In the genomic region with DNA sequence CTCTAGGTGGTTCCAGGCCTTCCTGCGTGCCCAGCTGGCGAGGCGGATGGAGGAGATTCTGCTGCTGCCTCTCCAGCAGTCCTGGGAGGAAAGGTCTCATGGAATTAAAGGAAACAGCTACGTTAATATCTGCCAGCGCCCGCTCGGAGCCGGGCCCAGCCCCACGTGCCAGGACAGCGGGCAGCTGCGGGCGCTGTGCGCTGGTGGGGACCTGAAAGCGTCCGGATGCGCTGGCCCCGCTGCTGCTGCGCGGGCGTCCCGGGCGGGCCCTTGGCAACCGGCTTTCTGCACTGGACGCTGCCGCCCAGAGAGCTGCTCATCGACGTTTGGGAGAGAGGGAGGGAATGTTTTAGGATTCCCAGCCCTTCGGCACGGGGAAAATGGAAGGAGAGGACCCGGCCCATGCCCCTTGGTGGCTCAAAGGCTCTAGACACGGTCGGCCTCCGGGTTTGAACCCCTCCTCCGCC, we compare ENCODE assay signal across 18 cellular contexts. TPM values are rescaled to one million over a fixed set of nuclear protein-coding genes. Genes with fewer than 3 reads are reported as not detected.
DNase-seq lines count a peak whose midpoint lies in the region; ATAC-seq and TF ChIP-seq lines count a peak whose summit lies in the region.
"Had no signal": no experiment of that assay in that cellular context is flagged by ENCODE, and none has a peak within 500 bp of the region (broad histone marks: within the 10 kb centered on the region; RNA-seq: fewer than 3 reads in every experiment).

No MANE protein-coding gene starts in this region.

- no peak for TF ChIP-seq CTCF in glutamatergic neuron (IDR thresholded peaks at IDR 0.05; ENCODE audit: partially characterized antibody, unreplicated experiment)
- TF ChIP-seq CTCF in lower lobe of right lung (IDR thresholded peaks at IDR 0.05) = no peak

- ATAC-seq in lower lobe of right lung (no peak), sciatic nerve (no peak)
- ATAC-seq in activated CD4-positive, alpha-beta T cell treated with anti-CD3 and anti-CD28 coated beads for 36 hours = no peak
- ATAC-seq in natural killer cell treated with Interleukin-12 subunit alpha and Interleukin-12 subunit beta and Interleukin-15 and Interleukin-18, amount 100 ng/mL, for 72 hours = no peak
- ATAC-seq: CD8-positive, alpha-beta T cell; HCT116 had no signal

- no peak overlapping the region for H3K4me3 ChIP-seq in lower lobe of right lung
- H3K4me3 ChIP-seq: BLaER1, GM23248 had no signal

- peaks cover 5% of the 10 kb centered on the region for H3K9me3 Mint-ChIP-seq in glutamatergic neuron (ENCODE audit: unreplicated experiment)
- no peaks in the 10 kb centered on the region for H3K9me3 Mint-ChIP-seq in activated CD4-positive, alpha-beta T cell treated with anti-CD3 and anti-CD28 coated beads for 36 hours (ENCODE audit: low read depth)
- no peaks in the 10 kb centered on the region for H3K9me3 Mint-ChIP-seq in natural killer cell treated with Interleukin-12 subunit alpha and Interleukin-12 subunit beta and Interleukin-15 and Interleukin-18, amount 100 ng/mL, for 72 hours
- H3K9me3 Mint-ChIP-seq: CD4-positive, CD25-positive, alpha-beta regulatory T cell; CD8-positive, alpha-beta T cell; H9 had no signal

- H3K36me3 ChIP-seq in lower lobe of right lung = no peaks in the 10 kb centered on the region
- H3K36me3 ChIP-seq: BLaER1 had no signal

- H3K27me3 Mint-ChIP-seq in glutamatergic neuron (ENCODE audit: unreplicated experiment) = peaks cover 11% of the 10 kb centered on the region
- H3K27me3 Mint-ChIP-seq in activated CD4-positive, alpha-beta T cell treated with anti-CD3 and anti-CD28 coated beads for 36 hours = no peaks in the 10 kb centered on the region
- no peaks in the 10 kb centered on the region for H3K27me3 Mint-ChIP-seq in natural killer cell treated with Interleukin-12 subunit alpha and Interleukin-12 subunit beta and Interleukin-15 and Interleukin-18, amount 100 ng/mL, for 72 hours
- H3K27me3 Mint-ChIP-seq: B cell; CD4-positive, CD25-positive, alpha-beta regulatory T cell had no signal

- no peaks in the 10 kb centered on the region for H3K4me1 ChIP-seq in lower lobe of right lung
- H3K4me1 ChIP-seq: Caco-2 had no signal

- DNase-seq in glutamatergic neuron = no peak
- peak; percentile 35 for DNase-seq in lower lobe of right lung
- peak; percentile 53 for DNase-seq in sciatic nerve (ENCODE audit: low spot score)
- DNase-seq in activated CD4-positive, alpha-beta T cell treated with anti-CD3 and anti-CD28 coated beads for 36 hours = no peak
- DNase-seq in 8988T = no peak
- no peak for DNase-seq in natural killer cell treated with Interleukin-12 subunit alpha and Interleukin-12 subunit beta and Interleukin-15 and Interleukin-18, amount 100 ng/mL, for 72 hours (ENCODE audit: low spot score)
- DNase-seq in SW480 (ENCODE audit: low spot score) = no peak
- DNase-seq: CD4-positive, CD25-positive, alpha-beta regulatory T cell; CD8-positive, alpha-beta T cell; DMS153; DND-41; GM23248; H9 had no signal

- no peak overlapping the region for H3K4me3 Mint-ChIP-seq in glutamatergic neuron (ENCODE audit: unreplicated experiment)
- no peak overlapping the region for H3K4me3 Mint-ChIP-seq in activated CD4-positive, alpha-beta T cell treated with anti-CD3 and anti-CD28 coated beads for 36 hours
- H3K4me3 Mint-ChIP-seq in natural killer cell treated with Interleukin-12 subunit alpha and Interleukin-12 subunit beta and Interleukin-15 and Interleukin-18, amount 100 ng/mL, for 72 hours = no peak overlapping the region
- H3K4me3 Mint-ChIP-seq: B cell; CD8-positive, alpha-beta T cell; H9 had no signal

- no peak overlapping the region for H3K27ac ChIP-seq in lower lobe of right lung
- H3K27ac ChIP-seq: BLaER1, C4-2B, GM23248 had no signal

- H3K4me1 Mint-ChIP-seq in glutamatergic neuron (ENCODE audit: low read depth, unreplicated experiment) = peaks cover 14% of the 10 kb centered on the region
- H3K4me1 Mint-ChIP-seq in activated CD4-positive, alpha-beta T cell treated with anti-CD3 and anti-CD28 coated beads for 36 hours = peaks cover 2% of the 10 kb centered on the region
- H3K4me1 Mint-ChIP-seq in natural killer cell treated with Interleukin-12 subunit alpha and Interleukin-12 subunit beta and Interleukin-15 and Interleukin-18, amount 100 ng/mL, for 72 hours (ENCODE audit: low read depth in 2 of 2) = peaks cover 11 to 12% of the 10 kb centered on the region in 2 donors

- POLR2A ChIA-PET in activated CD4-positive, alpha-beta T cell treated with anti-CD3 and anti-CD28 coated beads for 36 hours (lab: Charles Lee) = no interaction called here

- intact Hi-C loops in lower lobe of right lung (cut with DNase I) (no loop called here), sciatic nerve (cut with DNase I) (no loop called here)
- intact Hi-C loops in activated CD4-positive, alpha-beta T cell treated with anti-CD3 and anti-CD28 coated beads for 36 hours (cut with DNase I, micrococcal nuclease) = no loop called here

- peak overlapping the region; percentile 84 for H3K27ac Mint-ChIP-seq in glutamatergic neuron (ENCODE audit: unreplicated experiment)
- no peak overlapping the region for H3K27ac Mint-ChIP-seq in activated CD4-positive, alpha-beta T cell treated with anti-CD3 and anti-CD28 coated beads for 36 hours
- H3K27ac Mint-ChIP-seq in natural killer cell treated with Interleukin-12 subunit alpha and Interleukin-12 subunit beta and Interleukin-15 and Interleukin-18, amount 100 ng/mL, for 72 hours = no peak overlapping the region
- H3K27ac Mint-ChIP-seq: B cell; CD8-positive, alpha-beta T cell; H9 had no signal

- CTCF ChIA-PET in activated CD4-positive, alpha-beta T cell treated with anti-CD3 and anti-CD28 coated beads for 36 hours (lab: Charles Lee) = interaction anchor here (0.6 to 1.3 kb wide), 4 partner anchors 9 to 248 kb away, joined by 3 read pairs; no protein-coding TSS in a partner anchor

- no peaks in the 10 kb centered on the region for H3K9me3 ChIP-seq in lower lobe of right lung
- H3K9me3 ChIP-seq: BLaER1, Caco-2 had no signal

- no peaks in the 10 kb centered on the region for H3K27me3 ChIP-seq in lower lobe of right lung (ENCODE audit: low read depth)
- H3K27me3 ChIP-seq: BLaER1 had no signal

- H3K36me3 Mint-ChIP-seq in glutamatergic neuron (ENCODE audit: unreplicated experiment) = no peaks in the 10 kb centered on the region
- H3K36me3 Mint-ChIP-seq in activated CD4-positive, alpha-beta T cell treated with anti-CD3 and anti-CD28 coated beads for 36 hours (ENCODE audit: low read depth) = no peaks in the 10 kb centered on the region
- no peaks in the 10 kb centered on the region for H3K36me3 Mint-ChIP-seq in natural killer cell treated with Interleukin-12 subunit alpha and Interleukin-12 subunit beta and Interleukin-15 and Interleukin-18, amount 100 ng/mL, for 72 hours
- H3K36me3 Mint-ChIP-seq: CD8-positive, alpha-beta T cell had no signal

RNA-seq across cellular contexts. Expression of a gene that starts 8.6 kb away (rescaled TPM):
- total RNA-seq in glutamatergic neuron (ENCODE audit: unreplicated experiment) (2,051 TPM), lower lobe of right lung (437 TPM), sciatic nerve (496 TPM)
- total RNA-seq in activated CD4-positive, alpha-beta T cell treated with anti-CD3 and anti-CD28 coated beads for 36 hours = 100 to 1,000 TPM; 283 to 293 TPM
- total RNA-seq in natural killer cell treated with Interleukin-12 subunit alpha and Interleukin-12 subunit beta and Interleukin-15 and Interleukin-18, amount 100 ng/mL, for 72 hours = 100 to 1,000 TPM; 322 to 415 TPM

Comparison
In these comparisons a context has a peak if more than half of its experiments do, and no peak if none do; other contexts are left out.
1. DNase-seq: peak in lower lobe of right lung (single experiment) and sciatic nerve (single experiment); none in glutamatergic neuron (single experiment), activated CD4-positive, alpha-beta T cell treated with anti-CD3 and anti-CD28 coated beads for 36 hours (single experiment), 8988T (single experiment), natural killer cell treated with Interleukin-12 subunit alpha and Interleukin-12 subunit beta and Interleukin-15 and Interleukin-18, amount 100 ng/mL, for 72 hours (single experiment) and SW480 (single experiment).